In genomic region chr2:229653551-229653950, GRCh38 we compare ENCODE assay signal across 21 cellular contexts.
A peak's percentile ranks its signal among the peaks of the same experiment; 100 is the strongest.
DNase-seq lines count a peak whose midpoint lies in the region; ATAC-seq, FAIRE-seq and TF ChIP-seq lines count a peak whose summit lies in the region.
"Had no signal": no experiment of that assay in that cellular context is flagged by ENCODE, and none has a peak within 500 bp of the region (broad histone marks: within the 10 kb centered on the region; RNA-seq: fewer than 3 reads in every experiment).

No MANE protein-coding gene starts in this region.

- no peak overlapping the region for H2AK5ac ChIP-seq in mesenchymal stem cell (ENCODE audit: low read length, severe bottlenecking)

- H3K36me3 ChIP-seq in mesenchymal stem cell (ENCODE audit: control insufficient read depth in 1 of 2, insufficient read depth in 2 of 2, low read depth in 1 of 2, low read length in 2 of 2) (no peaks in the 10 kb centered on the region), mammary epithelial cell (ENCODE audit: insufficient read depth, low read length) (no peaks in the 10 kb centered on the region)
- H3K36me3 ChIP-seq: BLaER1 had no signal

- no peaks in the 10 kb centered on the region for H3K79me2 ChIP-seq in mammary epithelial cell (ENCODE audit: insufficient read depth, low read length)

- H2BK15ac ChIP-seq in mesenchymal stem cell (ENCODE audit: low read depth, poor library complexity, severe bottlenecking): no peak overlapping the region

- 86% methylated on average over 1 of the region's 2 CpGs for WGBS in mesenchymal stem cell
- 71% methylated on average over 2 of the region's 2 CpGs for WGBS in mammary epithelial cell (ENCODE audit: low coverage, missing lambda C conversion rate)

- H3K4me2 ChIP-seq in mesenchymal stem cell (ENCODE audit: low read length, poor library complexity, severe bottlenecking) (no peak overlapping the region), mammary epithelial cell (ENCODE audit: insufficient read depth, low read depth, low read length) (no peak overlapping the region)
- H3K4me2 ChIP-seq: BLaER1 had no signal

- H3K23ac ChIP-seq in mesenchymal stem cell (ENCODE audit: low read length in 2 of 2): no peak overlapping the region

- dilution Hi-C loops in mammary epithelial cell (cut with HindIII; ENCODE audit: low sequenced_read_pairs): no loop called here

- DNase-seq in RPMI7951 (ENCODE audit: low read depth) (peak; percentile 61), glutamatergic neuron (no peak), mesenchymal stem cell (no peak), superior temporal gyrus (ENCODE audit: extremely low spot score) (no peak), mammary epithelial cell (no peak), RCC 7860 (ENCODE audit: low spot score) (no peak)
- DNase-seq: AML-193; CD4-positive, alpha-beta memory T cell; DMS153; DMS79; GDM1; GOT3; H7; HFFc6 had no signal

- no peak for FAIRE-seq in RCC 7860 (lab: Jason Lieb, UNC)
- FAIRE-seq: A204.1, GM12892, GM18507 had no signal

- H3K4me3 ChIP-seq in mesenchymal stem cell (ENCODE audit: insufficient read depth in 1 of 2, low read depth in 1 of 2, low read length in 2 of 2): no peak overlapping the region
- H3K4me3 ChIP-seq in mammary epithelial cell (replicated peaks in 1 of 3; ENCODE audit: insufficient read depth in 1 of 3, low read depth in 2 of 3, low read length in 3 of 3): no peak overlapping the region
- H3K4me3 ChIP-seq: BLaER1 had no signal

- H3K27me3 Mint-ChIP-seq in glutamatergic neuron (ENCODE audit: unreplicated experiment): peaks cover 2% of the 10 kb centered on the region

- H3K79me1 ChIP-seq in mesenchymal stem cell (replicated peaks; ENCODE audit: low read length, poor library complexity, severe bottlenecking): no peaks in the 10 kb centered on the region

- H3K4me3 Mint-ChIP-seq in glutamatergic neuron (ENCODE audit: unreplicated experiment): no peak overlapping the region
- H3K4me3 Mint-ChIP-seq: CD14-positive monocyte; CD4-positive, alpha-beta memory T cell; HFFc6 had no signal

- H2AFZ ChIP-seq in mesenchymal stem cell (ENCODE audit: low read depth, low read length): no peak overlapping the region
- no peak overlapping the region for H2AFZ ChIP-seq in mammary epithelial cell (ENCODE audit: low read depth, low read length)

- no peak overlapping the region for H4K91ac ChIP-seq in mesenchymal stem cell (ENCODE audit: low read length)

- H3K27me3 ChIP-seq in mesenchymal stem cell (ENCODE audit: control insufficient read depth in 1 of 2, insufficient read depth in 1 of 2, low read length in 2 of 2): peaks cover 0 to 4% of the 10 kb centered on the region in 2 experiments
- no peaks in the 10 kb centered on the region for H3K27me3 ChIP-seq in mammary epithelial cell (ENCODE audit: insufficient read depth, low read length)
- H3K27me3 ChIP-seq: BLaER1 had no signal

- H3K9ac ChIP-seq in mesenchymal stem cell (ENCODE audit: low read length) (no peak overlapping the region), mammary epithelial cell (ENCODE audit: insufficient read depth, low read length) (no peak overlapping the region)
- H3K9ac ChIP-seq: BLaER1 had no signal

- ATAC-seq in GM21360 (IDR thresholded peaks at IDR 0.05; ENCODE audit: unreplicated experiment): no peak
- ATAC-seq: HCT116 had no signal

- no peak overlapping the region for H3K4ac ChIP-seq in mesenchymal stem cell (ENCODE audit: low read depth in 1 of 2, low read length in 2 of 2)

- no peak overlapping the region for H2BK120ac ChIP-seq in mesenchymal stem cell (ENCODE audit: low read depth, low read length)

- no peaks in the 10 kb centered on the region for H3K36me3 Mint-ChIP-seq in glutamatergic neuron (ENCODE audit: unreplicated experiment)
- H3K36me3 Mint-ChIP-seq: CD14-positive monocyte; CD4-positive, alpha-beta memory T cell had no signal

- H3K4me1 ChIP-seq in mesenchymal stem cell (ENCODE audit: control insufficient read depth, insufficient read depth, low read depth, low read length) (peaks cover 4% of the 10 kb centered on the region), mammary epithelial cell (ENCODE audit: insufficient read depth, low read length) (no peaks in the 10 kb centered on the region)
- H3K4me1 ChIP-seq: BLaER1 had no signal

- H3K4me1 Mint-ChIP-seq in glutamatergic neuron (ENCODE audit: low read depth, unreplicated experiment): peaks cover 25% of the 10 kb centered on the region
- H3K4me1 Mint-ChIP-seq: CD14-positive monocyte; CD4-positive, alpha-beta memory T cell had no signal

- intact Hi-C loops in mammary epithelial cell (cut with micrococcal nuclease): no loop called here

- CTCF ChIA-PET in mammary epithelial cell (lab: Charles Lee; ENCODE audit: low non-redundant PET): no interaction called here

- no peaks in the 10 kb centered on the region for H3K9me3 ChIP-seq in mesenchymal stem cell (ENCODE audit: control insufficient read depth, low read length)
- H3K9me3 ChIP-seq in mammary epithelial cell (replicated peaks; ENCODE audit: insufficient read depth, low read length): no peaks in the 10 kb centered on the region
- H3K9me3 ChIP-seq: BLaER1 had no signal

- H2BK12ac ChIP-seq in mesenchymal stem cell (ENCODE audit: low read length in 2 of 2): no peak overlapping the region

- TF ChIP-seq CTCF in glutamatergic neuron (IDR thresholded peaks at IDR 0.05; ENCODE audit: partially characterized antibody, unreplicated experiment) (no peak), mammary epithelial cell (conservative IDR thresholded peaks at IDR 0.05 in 1 of 2, IDR thresholded peaks at IDR 0.05 in 1 of 2; ENCODE audit: extremely low read depth in 1 of 2, insufficient read depth in 1 of 2, low read depth in 1 of 2, low read length in 2 of 2) (no peak)

- no peaks in the 10 kb centered on the region for H4K20me1 ChIP-seq in mammary epithelial cell (ENCODE audit: insufficient read depth, low read length)
- H4K20me1 ChIP-seq: BLaER1 had no signal

- peak overlapping the region; percentile 85 for H3K27ac ChIP-seq in mesenchymal stem cell (ENCODE audit: low read length, poor library complexity, severe bottlenecking)
- no peak overlapping the region for H3K27ac ChIP-seq in mammary epithelial cell (ENCODE audit: insufficient read depth, low read depth, low read length)
- H3K27ac ChIP-seq: BLaER1 had no signal

- no peak overlapping the region for H3K14ac ChIP-seq in mesenchymal stem cell (ENCODE audit: low read length in 2 of 2)

- H3K18ac ChIP-seq in mesenchymal stem cell (ENCODE audit: low read depth in 1 of 2, low read length in 2 of 2): no peak overlapping the region

- no peak overlapping the region for H4K8ac ChIP-seq in mesenchymal stem cell (ENCODE audit: low read length)

- no peaks in the 10 kb centered on the region for H3K9me3 Mint-ChIP-seq in glutamatergic neuron (ENCODE audit: unreplicated experiment)
- H3K9me3 Mint-ChIP-seq: HFFc6 had no signal

- H2BK5ac ChIP-seq in mesenchymal stem cell (ENCODE audit: low read depth, low read length, poor library complexity, severe bottlenecking): no peak overlapping the region

- in situ Hi-C loops in mammary epithelial cell (cut with MboI; ENCODE audit: low sequenced_read_pairs in 2 of 2): no loop called here

- BruUV-seq in mammary epithelial cell (replicated peaks; lab: Mats Ljungman, UMichigan): no TSS peak

- peak overlapping the region; percentile 50 for H3K27ac Mint-ChIP-seq in glutamatergic neuron (ENCODE audit: unreplicated experiment)
- H3K27ac Mint-ChIP-seq: CD4-positive, alpha-beta memory T cell; HFFc6 had no signal
